ENCODE assay signal across 1 cellular context in the genomic region with DNA sequence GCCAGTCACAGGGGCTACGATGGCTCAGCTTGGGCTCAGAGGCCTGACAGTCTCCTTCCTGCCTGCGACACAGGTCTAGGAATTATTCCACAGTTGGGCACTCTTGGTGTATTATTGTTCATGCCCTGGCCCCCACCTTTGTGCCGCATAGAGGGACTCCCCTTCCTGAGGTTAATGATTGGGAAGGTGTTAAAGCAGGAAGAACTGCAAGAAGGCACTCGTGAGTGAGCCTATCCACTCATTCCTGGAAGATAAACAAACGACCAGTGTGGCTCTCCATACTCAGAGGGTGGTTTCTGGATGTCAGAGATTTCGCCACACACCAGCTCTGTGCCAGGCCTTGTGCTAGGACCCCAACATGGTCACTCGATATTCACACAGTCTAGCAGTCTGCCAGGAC.
TF ChIP-seq lines count a peak whose summit lies in the region.

No MANE protein-coding gene starts in this region.

TF ChIP-seq in A549, 52 proteins besides CTCF, POLR2A, EP300 and RAD21:
- TF ChIP-seq RCOR1 (IDR thresholded peaks at IDR 0.05; ENCODE audit: low read depth, low read length) (no peak), NR3C1 (IDR thresholded peaks at IDR 0.05) (no peak), FOXS1 (CRISPR knock-in tag; IDR thresholded peaks at IDR 0.05) (no peak), HOXB5 (CRISPR knock-in tag; IDR thresholded peaks at IDR 0.05) (no peak), FOSB (CRISPR knock-in tag; IDR thresholded peaks at IDR 0.05) (no peak), ESRRA (IDR thresholded peaks at IDR 0.05; ENCODE audit: borderline replicate concordance, low read length) (no peak), TFCP2L1 (CRISPR knock-in tag; IDR thresholded peaks at IDR 0.05) (no peak), CBX2 (IDR thresholded peaks at IDR 0.05; ENCODE audit: borderline replicate concordance, low read depth) (no peak), CHD4 (IDR thresholded peaks at IDR 0.05; ENCODE audit: borderline replicate concordance) (no peak), RFX5 (IDR thresholded peaks at IDR 0.05) (no peak), BHLHE40 (IDR thresholded peaks at IDR 0.05; ENCODE audit: low read depth, low read length) (no peak), SMC3 (IDR thresholded peaks at IDR 0.05) (no peak), GATA3 (IDR thresholded peaks at IDR 0.05; ENCODE audit: borderline replicate concordance) (no peak)
- TF ChIP-seq, protein P1, sequence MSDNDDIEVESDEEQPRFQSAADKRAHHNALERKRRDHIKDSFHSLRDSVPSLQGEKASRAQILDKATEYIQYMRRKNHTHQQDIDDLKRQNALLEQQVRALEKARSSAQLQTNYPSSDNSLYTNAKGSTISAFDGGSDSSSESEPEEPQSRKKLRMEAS (IDR thresholded peaks at IDR 0.05): no peak
- TF ChIP-seq, protein P2, sequence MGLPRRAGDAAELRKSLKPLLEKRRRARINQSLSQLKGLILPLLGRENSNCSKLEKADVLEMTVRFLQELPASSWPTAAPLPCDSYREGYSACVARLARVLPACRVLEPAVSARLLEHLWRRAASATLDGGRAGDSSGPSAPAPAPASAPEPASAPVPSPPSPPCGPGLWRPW (IDR thresholded peaks at IDR 0.05): no peak
- TF ChIP-seq, protein P3, sequence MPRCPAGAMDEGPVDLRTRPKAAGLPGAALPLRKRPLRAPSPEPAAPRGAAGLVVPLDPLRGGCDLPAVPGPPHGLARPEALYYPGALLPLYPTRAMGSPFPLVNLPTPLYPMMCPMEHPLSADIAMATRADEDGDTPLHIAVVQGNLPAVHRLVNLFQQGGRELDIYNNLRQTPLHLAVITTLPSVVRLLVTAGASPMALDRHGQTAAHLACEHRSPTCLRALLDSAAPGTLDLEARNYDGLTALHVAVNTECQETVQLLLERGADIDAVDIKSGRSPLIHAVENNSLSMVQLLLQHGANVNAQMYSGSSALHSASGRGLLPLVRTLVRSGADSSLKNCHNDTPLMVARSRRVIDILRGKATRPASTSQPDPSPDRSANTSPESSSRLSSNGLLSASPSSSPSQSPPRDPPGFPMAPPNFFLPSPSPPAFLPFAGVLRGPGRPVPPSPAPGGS (IDR thresholded peaks at IDR 0.05): no peak
- TF ChIP-seq, protein P4, sequence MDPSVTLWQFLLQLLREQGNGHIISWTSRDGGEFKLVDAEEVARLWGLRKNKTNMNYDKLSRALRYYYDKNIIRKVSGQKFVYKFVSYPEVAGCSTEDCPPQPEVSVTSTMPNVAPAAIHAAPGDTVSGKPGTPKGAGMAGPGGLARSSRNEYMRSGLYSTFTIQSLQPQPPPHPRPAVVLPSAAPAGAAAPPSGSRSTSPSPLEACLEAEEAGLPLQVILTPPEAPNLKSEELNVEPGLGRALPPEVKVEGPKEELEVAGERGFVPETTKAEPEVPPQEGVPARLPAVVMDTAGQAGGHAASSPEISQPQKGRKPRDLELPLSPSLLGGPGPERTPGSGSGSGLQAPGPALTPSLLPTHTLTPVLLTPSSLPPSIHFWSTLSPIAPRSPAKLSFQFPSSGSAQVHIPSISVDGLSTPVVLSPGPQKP (IDR thresholded peaks at IDR 0.05; ENCODE audit: low read depth, low read length): no peak
- TF ChIP-seq, protein P5, sequence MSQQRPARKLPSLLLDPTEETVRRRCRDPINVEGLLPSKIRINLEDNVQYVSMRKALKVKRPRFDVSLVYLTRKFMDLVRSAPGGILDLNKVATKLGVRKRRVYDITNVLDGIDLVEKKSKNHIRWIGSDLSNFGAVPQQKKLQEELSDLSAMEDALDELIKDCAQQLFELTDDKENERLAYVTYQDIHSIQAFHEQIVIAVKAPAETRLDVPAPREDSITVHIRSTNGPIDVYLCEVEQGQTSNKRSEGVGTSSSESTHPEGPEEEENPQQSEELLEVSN (IDR thresholded peaks at IDR 0.05; ENCODE audit: borderline replicate concordance, low read depth): no peak
